In genomic region chr12:26528943-26529342, GRCh38 we compare ENCODE assay signal across 20 cellular contexts.
DNase-seq lines count a peak whose midpoint lies in the region; ATAC-seq, FAIRE-seq and TF ChIP-seq lines count a peak whose summit lies in the region.
"Had no signal": no experiment of that assay in that cellular context is flagged by ENCODE, and none has a peak within 500 bp of the region (broad histone marks: within the 10 kb centered on the region; RNA-seq: fewer than 3 reads in every experiment).

No MANE protein-coding gene starts in this region.

- 0% methylated on average over 1 of the region's 1 CpG for WGBS in K562 (ENCODE audit: insufficient coverage, low coverage, missing lambda C conversion rate)
- 94% methylated on average over 1 of the region's 1 CpG for WGBS in mammary epithelial cell (ENCODE audit: low coverage, missing lambda C conversion rate)

- H3K9me3 Mint-ChIP-seq in nephron progenitor cell: peaks cover 14% of the 10 kb centered on the region
- peaks cover 16% of the 10 kb centered on the region for H3K9me3 Mint-ChIP-seq in activated CD8-positive, alpha-beta T cell treated with anti-CD3 and anti-CD28 coated beads for 36 hours

- H3K4me1 ChIP-seq in K562 (replicated peaks in 1 of 2; ENCODE audit: control insufficient read depth in 2 of 2, insufficient read depth in 2 of 2, low read length in 2 of 2): no peaks in the 10 kb centered on the region
- peaks cover 2% of the 10 kb centered on the region for H3K4me1 ChIP-seq in mammary epithelial cell (ENCODE audit: insufficient read depth, low read length)

- FAIRE-seq in K562 (lab: Jason Lieb, UNC): no peak
- FAIRE-seq: A204.1, D721Med, G401.6, GM12891, H1 had no signal

- H3K9ac ChIP-seq in K562 (ENCODE audit: insufficient read depth in 1 of 2, low read depth in 2 of 2, low read length in 2 of 2) (no peak overlapping the region), mammary epithelial cell (ENCODE audit: insufficient read depth, low read length) (no peak overlapping the region)

- intact Hi-C loops in K562 (cut with micrococcal nuclease): loop anchor here (10.0 kb wide), 1 partner anchor 434 kb away; no protein-coding TSS in a partner anchor
- intact Hi-C loops in activated CD8-positive, alpha-beta T cell treated with anti-CD3 and anti-CD28 coated beads for 36 hours (cut with micrococcal nuclease): loop anchor here (10.0 kb wide), 1 partner anchor 414 kb away; no protein-coding TSS in a partner anchor
- intact Hi-C loops in mammary epithelial cell (cut with micrococcal nuclease): no loop called here

- H4K20me1 ChIP-seq in K562 (replicated peaks; ENCODE audit: control insufficient read depth, insufficient read depth, low read length) (no peaks in the 10 kb centered on the region), mammary epithelial cell (ENCODE audit: insufficient read depth, low read length) (no peaks in the 10 kb centered on the region)

- peaks cover 6% of the 10 kb centered on the region for H3K4me1 Mint-ChIP-seq in nephron progenitor cell
- H3K4me1 Mint-ChIP-seq in activated CD8-positive, alpha-beta T cell treated with anti-CD3 and anti-CD28 coated beads for 36 hours (ENCODE audit: low read depth): no peaks in the 10 kb centered on the region

- DNase-seq in LHCN-M2 (ENCODE audit: low read depth) (peak; percentile 56), K562 (ENCODE audit: extremely low read depth in 1 of 4, low spot score in 3 of 4) (no peak), nephron progenitor cell (no peak), mammary epithelial cell (no peak)
- no peak for DNase-seq in activated CD8-positive, alpha-beta T cell treated with anti-CD3 and anti-CD28 coated beads for 36 hours
- no peak for DNase-seq in activated CD4-positive, alpha-beta T cell treated with anti-CD3 and anti-CD28 coated beads, Interleukin-2, amount 50 U/mL, for 48 hours
- DNase-seq: CD8-positive, alpha-beta T cell; COR-L47; DMS153; DMS79 treated with DMSO at 0.1 percent for 48 hours; EL; HCEC 1CT; IMR-90 had no signal

- TF ChIP-seq CTCF in K562 (IDR thresholded peaks at IDR 0.05 in 2 of 3, conservative IDR thresholded peaks at IDR 0.05 in 1 of 3; ENCODE audit: insufficient read depth in 2 of 3, low read depth in 1 of 3, low read length in 3 of 3): no peak
- no peak for TF ChIP-seq CTCF in nephron progenitor cell (IDR thresholded peaks at IDR 0.05)
- TF ChIP-seq CTCF in activated CD8-positive, alpha-beta T cell treated with anti-CD3 and anti-CD28 coated beads for 36 hours (IDR thresholded peaks at IDR 0.05): no peak
- no peak for TF ChIP-seq CTCF in mammary epithelial cell (conservative IDR thresholded peaks at IDR 0.05 in 1 of 2, IDR thresholded peaks at IDR 0.05 in 1 of 2; ENCODE audit: extremely low read depth in 1 of 2, insufficient read depth in 1 of 2, low read depth in 1 of 2, low read length in 2 of 2)

- no peaks in the 10 kb centered on the region for H3K36me3 ChIP-seq in K562 (ENCODE audit: control insufficient read depth, insufficient read depth, low read length)
- H3K36me3 ChIP-seq in mammary epithelial cell (ENCODE audit: insufficient read depth, low read length): no peaks in the 10 kb centered on the region

- in situ Hi-C loops in K562 (cut with MboI) (no loop called here), mammary epithelial cell (cut with MboI; ENCODE audit: low sequenced_read_pairs in 2 of 2) (no loop called here)

- H3K27me3 Mint-ChIP-seq in nephron progenitor cell (ENCODE audit: low read depth, poor library complexity): no peaks in the 10 kb centered on the region
- no peaks in the 10 kb centered on the region for H3K27me3 Mint-ChIP-seq in activated CD8-positive, alpha-beta T cell treated with anti-CD3 and anti-CD28 coated beads for 36 hours

- no peak overlapping the region for H3K27ac ChIP-seq in K562 (ENCODE audit: extremely low read depth, low read depth, low read length)
- H3K27ac ChIP-seq in mammary epithelial cell (ENCODE audit: insufficient read depth, low read depth, low read length): no peak overlapping the region

- TF ChIP-seq EP300 in K562 (IDR thresholded peaks at IDR 0.05; ENCODE audit: low read length): no peak

- no peak for TF ChIP-seq POLR2A in K562 (conservative IDR thresholded peaks at IDR 0.05)

- peak overlapping the region; percentile 2 for H3K27ac Mint-ChIP-seq in nephron progenitor cell
- no peak overlapping the region for H3K27ac Mint-ChIP-seq in activated CD8-positive, alpha-beta T cell treated with anti-CD3 and anti-CD28 coated beads for 36 hours
- H3K27ac Mint-ChIP-seq: CD8-positive, alpha-beta T cell had no signal

- H3K4me3 Mint-ChIP-seq in nephron progenitor cell: no peak overlapping the region
- no peak overlapping the region for H3K4me3 Mint-ChIP-seq in activated CD8-positive, alpha-beta T cell treated with anti-CD3 and anti-CD28 coated beads for 36 hours
- H3K4me3 Mint-ChIP-seq: CD14-positive monocyte; CD8-positive, alpha-beta T cell had no signal

- no peaks in the 10 kb centered on the region for H3K79me2 ChIP-seq in K562 (ENCODE audit: control insufficient read depth, insufficient read depth, low read length)
- H3K79me2 ChIP-seq in mammary epithelial cell (ENCODE audit: insufficient read depth, low read length): no peaks in the 10 kb centered on the region

- POLR2A ChIA-PET in K562 (lab: Yijun Ruan, JAX): no interaction called here
- POLR2A ChIA-PET in activated CD8-positive, alpha-beta T cell treated with anti-CD3 and anti-CD28 coated beads for 36 hours (lab: Charles Lee): no interaction called here

- no peak overlapping the region for H2AFZ ChIP-seq in K562 (ENCODE audit: low read depth, low read length)
- no peak overlapping the region for H2AFZ ChIP-seq in mammary epithelial cell (ENCODE audit: low read depth, low read length)

- no TSS peak for BruUV-seq in K562 (replicated peaks; lab: Mats Ljungman, UMichigan)
- BruUV-seq in mammary epithelial cell (replicated peaks; lab: Mats Ljungman, UMichigan): no TSS peak

- H3K27me3 ChIP-seq in K562 (ENCODE audit: control insufficient read depth in 2 of 2, insufficient read depth in 2 of 2, low read length in 2 of 2): no peaks in the 10 kb centered on the region
- no peaks in the 10 kb centered on the region for H3K27me3 ChIP-seq in mammary epithelial cell (ENCODE audit: insufficient read depth, low read length)

- TF ChIP-seq RAD21 in K562 (CRISPR knock-in tag; conservative IDR thresholded peaks at IDR 0.05 in 1 of 2, IDR thresholded peaks at IDR 0.05 in 1 of 2): no peak

- ATAC-seq in K562 (no peak), GM21447 (IDR thresholded peaks at IDR 0.05; ENCODE audit: unreplicated experiment) (no peak)
- no peak for ATAC-seq in activated CD8-positive, alpha-beta T cell treated with anti-CD3 and anti-CD28 coated beads for 36 hours
- ATAC-seq: CD8-positive, alpha-beta T cell had no signal

- H3K9me1 ChIP-seq in K562 (ENCODE audit: control insufficient read depth, insufficient read depth, low read length): no peaks in the 10 kb centered on the region

- H3K4me3 ChIP-seq in K562: no peak overlapping the region
- H3K4me3 ChIP-seq in mammary epithelial cell (replicated peaks in 1 of 3; ENCODE audit: insufficient read depth in 1 of 3, low read depth in 2 of 3, low read length in 3 of 3): no peak overlapping the region

- CTCF ChIA-PET in K562 (lab: Yijun Ruan, JAX; ENCODE audit: low intra/inter-chr PET ratio): no interaction called here
- CTCF ChIA-PET in activated CD8-positive, alpha-beta T cell treated with anti-CD3 and anti-CD28 coated beads for 36 hours (lab: Charles Lee): interaction anchor here (1.6 kb wide), 1 partner anchor 410 kb away, joined by 3 read pairs; no protein-coding TSS in a partner anchor
- CTCF ChIA-PET in mammary epithelial cell (lab: Charles Lee; ENCODE audit: low non-redundant PET): no interaction called here

- no peak overlapping the region for H3K4me2 ChIP-seq in K562 (ENCODE audit: insufficient read depth, low read length)
- no peak overlapping the region for H3K4me2 ChIP-seq in mammary epithelial cell (ENCODE audit: insufficient read depth, low read depth, low read length)

- dilution Hi-C loops in mammary epithelial cell (cut with HindIII; ENCODE audit: low sequenced_read_pairs): no loop called here

- H3K9me3 ChIP-seq in K562 (replicated peaks; ENCODE audit: control insufficient read depth, insufficient read depth, low read depth, low read length): peaks cover 3% of the 10 kb centered on the region; the same call in 1 of the 2 replicates
- H3K9me3 ChIP-seq in mammary epithelial cell (replicated peaks; ENCODE audit: insufficient read depth, low read length): peaks cover 3% of the 10 kb centered on the region

- no peaks in the 10 kb centered on the region for H3K36me3 Mint-ChIP-seq in nephron progenitor cell (ENCODE audit: low read depth)
- H3K36me3 Mint-ChIP-seq in activated CD8-positive, alpha-beta T cell treated with anti-CD3 and anti-CD28 coated beads for 36 hours (ENCODE audit: low read depth): peaks cover 37% of the 10 kb centered on the region

TF ChIP-seq in K562, 482 proteins besides CTCF, POLR2A, EP300 and RAD21 (continues in another document):
- no peak for TF ChIP-seq PBX2 (CRISPR knock-in tag; IDR thresholded peaks at IDR 0.05; ENCODE audit: low read depth)
- peak; percentile 40; the same call in 1 of the 2 replicates for TF ChIP-seq PBX2 (tag; conservative IDR thresholded peaks at IDR 0.05; ENCODE audit: low read depth)
- TF ChIP-seq ZNF311 (CRISPR knock-in tag; IDR thresholded peaks at IDR 0.05): no peak
